11 cellular contexts compared by ENCODE assay signal in the genomic region with DNA sequence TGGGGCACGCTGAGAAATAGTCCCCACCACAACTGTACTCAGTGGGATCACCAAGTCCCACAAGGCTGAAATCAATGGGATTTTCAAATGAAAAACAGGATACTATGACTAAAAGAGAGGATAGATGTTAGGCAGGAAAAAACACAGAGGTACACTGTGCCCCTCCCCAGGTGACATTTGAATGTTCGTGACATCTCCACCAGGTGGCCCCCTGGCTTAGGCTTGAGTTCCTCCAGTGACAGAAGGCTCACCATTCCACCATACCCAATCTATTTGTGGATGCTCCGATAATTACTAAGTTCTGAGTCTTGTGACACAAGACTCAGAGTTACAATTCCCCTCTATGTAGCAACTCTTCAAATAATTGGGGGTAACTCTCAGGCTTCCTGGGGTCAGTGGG.
DNase-seq lines count a peak whose midpoint lies in the region; ATAC-seq, FAIRE-seq and TF ChIP-seq lines count a peak whose summit lies in the region.
"Had no signal": no experiment of that assay in that cellular context is flagged by ENCODE, and none has a peak within 500 bp of the region (broad histone marks: within the 10 kb centered on the region; RNA-seq: fewer than 3 reads in every experiment).

No MANE protein-coding gene starts in this region.

- peak; percentile 27 for TF ChIP-seq CTCF in GM10266 (IDR thresholded peaks at IDR 0.05; ENCODE audit: control insufficient read depth, insufficient read depth, low read depth, missing control alignments)
- peak; percentile 58 for TF ChIP-seq CTCF in NB4 (IDR thresholded peaks at IDR 0.05; ENCODE audit: low read depth, low read length)
- TF ChIP-seq CTCF in H1 (IDR thresholded peaks at IDR 0.05; ENCODE audit: control extremely low read depth in 1 of 3, insufficient read depth in 1 of 3, low read depth in 1 of 3, low read length in 3 of 3): peak; percentile 31 to 41 (median 39)
- TF ChIP-seq CTCF in kidney (IDR thresholded peaks at IDR 0.05; ENCODE audit: borderline replicate concordance, extremely low read depth, insufficient read depth): no peak

- H3K9ac ChIP-seq in H1 (replicated peaks in 1 of 4; ENCODE audit: extremely low read depth in 1 of 4, low read depth in 3 of 4, low read length in 3 of 4) (no peak overlapping the region), kidney (ENCODE audit: low read length in 2 of 2) (no peak overlapping the region)

- DNase-seq in ACHN (peak; percentile 20), GM10266 (ENCODE audit: extremely low spot score) (no peak), NB4 (ENCODE audit: low read depth) (peak; percentile 34), H1 (ENCODE audit: low read depth in 1 of 2, low spot score in 2 of 2) (no peak), superior temporal gyrus (ENCODE audit: extremely low spot score) (no peak), kidney (no peak), NCI-H1930 (lab: John Stamatoyannopoulos, UW) (no peak)
- DNase-seq: activated CD8-positive, alpha-beta memory T cell treated with anti-CD3 and anti-CD28 coated beads for 24 hours; GF-D8; natural killer cell had no signal

- H2BK15ac ChIP-seq in H1 (ENCODE audit: low read length): no peak overlapping the region

- no peak overlapping the region for H3K56ac ChIP-seq in H1 (replicated peaks; ENCODE audit: insufficient read length, low read depth, low read length)

- H2BK5ac ChIP-seq in H1 (ENCODE audit: low read depth, low read length): no peak overlapping the region

- no peak for TF ChIP-seq POLR2A in NB4 (IDR thresholded peaks at IDR 0.05; ENCODE audit: extremely low read depth, insufficient read length)
- TF ChIP-seq POLR2A in H1 (IDR thresholded peaks at IDR 0.05; ENCODE audit: control extremely low read depth in 1 of 2, low read depth in 2 of 2, low read length in 2 of 2): no peak

- H4K91ac ChIP-seq in H1 (replicated peaks; ENCODE audit: insufficient read length, low read length): no peak overlapping the region

- no peak overlapping the region for H3K4ac ChIP-seq in H1 (replicated peaks; ENCODE audit: insufficient read length, low read depth, low read length)

- H3K23ac ChIP-seq in H1 (ENCODE audit: insufficient read length): no peak overlapping the region

- FAIRE-seq in H1 (lab: Jason Lieb, UNC) (no peak), kidney (lab: Jason Lieb, UNC) (no peak)

- peaks cover 0 to 11% (median 0%) of the 10 kb centered on the region in 4 experiments; a peak in 4 of 7 replicates for H3K27me3 ChIP-seq in H1 (replicated peaks in 1 of 4; ENCODE audit: control insufficient read depth in 3 of 4, extremely low read depth in 1 of 4, insufficient read depth in 3 of 4, low read length in 3 of 4)

- WGBS in H1 (ENCODE audit: extremely low coverage in 1 of 2, insufficient coverage in 1 of 2, insufficient read length in 1 of 2, insufficient replicate concordance in 2 of 2, low coverage in 1 of 2, low lambda C conversion rate in 2 of 2, missing lambda C conversion rate in 1 of 2), 2 experiments: 84% methylated on average over 3 of the region's 3 CpGs; no CpG with 5 or more reads in 1 of the 2 experiments

- no peak overlapping the region for H3K18ac ChIP-seq in H1 (ENCODE audit: extremely low read depth, low read length)

- intact Hi-C loops in kidney (cut with DNase I): no loop called here

- H2BK12ac ChIP-seq in H1 (ENCODE audit: low read depth, low read length): no peak overlapping the region

- CTCF ChIA-PET in H1 (lab: Charles Lee; ENCODE audit: partially characterized antibody): interaction anchor here (0.7 to 2.9 kb wide), 13 partner anchors 8 to 549 kb away, joined by 3 to 21 read pairs (median 4); no protein-coding TSS in a partner anchor

- in situ Hi-C loops in ACHN (cut with HindIII; ENCODE audit: low pct_ligation_motif_present, low pct_unique_long_range_greater_than_20kb, low sequenced_read_pairs): no loop called here

- no peak overlapping the region for H3K27ac ChIP-seq in H1 (ENCODE audit: low read depth, low read length)
- H3K27ac ChIP-seq in kidney (ENCODE audit: low read depth in 2 of 2, low read length in 2 of 2): no peak overlapping the region

- TF ChIP-seq EP300 in H1 (IDR thresholded peaks at IDR 0.05; ENCODE audit: borderline replicate concordance in 1 of 2, low read depth in 2 of 2, low read length in 2 of 2): no peak

- no peak overlapping the region for H4K8ac ChIP-seq in H1 (ENCODE audit: extremely low read depth, insufficient read depth, low read length)

- TF ChIP-seq RAD21 in H1 (IDR thresholded peaks at IDR 0.05 in 1 of 2, conservative IDR thresholded peaks at IDR 0.05 in 1 of 2; ENCODE audit: low read depth in 2 of 2, low read length in 2 of 2): peak; percentile 39 to 51; a peak in 3 of 4 replicates

- H3K14ac ChIP-seq in H1 (ENCODE audit: insufficient read length): no peak overlapping the region

- no peaks in the 10 kb centered on the region for H4K20me1 ChIP-seq in H1 (replicated peaks in 1 of 2; ENCODE audit: control insufficient read depth in 1 of 2, insufficient read depth in 2 of 2, low read length in 2 of 2)

- no peaks in the 10 kb centered on the region for H3K36me3 ChIP-seq in H1 (ENCODE audit: control insufficient read depth in 2 of 4, insufficient read depth in 4 of 4, low read length in 3 of 4)
- no peaks in the 10 kb centered on the region for H3K36me3 ChIP-seq in kidney (ENCODE audit: control insufficient read depth in 1 of 2, insufficient read depth in 2 of 2, low read length in 2 of 2)

- H3K23me2 ChIP-seq in H1 (ENCODE audit: low read depth, low read length): peaks cover 6% of the 10 kb centered on the region; the same call in 1 of the 2 replicates

- no peak overlapping the region for H3K4me2 ChIP-seq in H1 (ENCODE audit: insufficient read depth in 1 of 2, low read depth in 2 of 2, low read length in 2 of 2)

- H3K4me3 ChIP-seq in NB4 (ENCODE audit: low read depth, low read length): no peak overlapping the region
- no peak overlapping the region for H3K4me3 ChIP-seq in H1 (ENCODE audit: extremely low read depth in 1 of 4, insufficient read depth in 2 of 4, low read depth in 3 of 4, low read length in 4 of 4)
- no peak overlapping the region for H3K4me3 ChIP-seq in kidney (ENCODE audit: low read length in 2 of 2)

- peaks cover 6 to 19% (median 18%) of the 10 kb centered on the region in 4 experiments for H3K4me1 ChIP-seq in H1 (replicated peaks in 1 of 4; ENCODE audit: control insufficient read depth in 3 of 4, insufficient read depth in 4 of 4, low read length in 3 of 4)
- H3K4me1 ChIP-seq in kidney (ENCODE audit: control insufficient read depth in 1 of 2, insufficient read depth in 1 of 2, low read depth in 1 of 2, low read length in 2 of 2): peaks cover 0 to 3% of the 10 kb centered on the region in 2 donors

- H4K5ac ChIP-seq in H1 (ENCODE audit: insufficient read length, low read depth, low read length): no peak overlapping the region

- no peaks in the 10 kb centered on the region for H3K79me2 ChIP-seq in H1 (ENCODE audit: control insufficient read depth in 1 of 2, insufficient read depth in 2 of 2, low read length in 2 of 2)

- H3K9me3 ChIP-seq in H1 (ENCODE audit: insufficient read depth in 2 of 2, low read depth in 1 of 2, low read length in 1 of 2) (no peaks in the 10 kb centered on the region), kidney (ENCODE audit: control insufficient read depth in 1 of 2, low read length in 2 of 2) (no peaks in the 10 kb centered on the region)

- H2AFZ ChIP-seq in H1 (ENCODE audit: low read length): no peak overlapping the region

- H2AK5ac ChIP-seq in H1 (ENCODE audit: low read depth, low read length): no peak overlapping the region

- POLR2A ChIA-PET in H1 (lab: Charles Lee; ENCODE audit: partially characterized antibody): no interaction called here

- no peak overlapping the region for H2BK120ac ChIP-seq in H1 (replicated peaks; ENCODE audit: low read depth, low read length)

- no peaks in the 10 kb centered on the region for H3K79me1 ChIP-seq in H1 (ENCODE audit: low read depth, low read length)

- no peak for ATAC-seq in HG03378 (IDR thresholded peaks at IDR 0.05; ENCODE audit: unreplicated experiment)
- ATAC-seq: natural killer cell had no signal

- no peak overlapping the region for H2BK20ac ChIP-seq in H1 (ENCODE audit: low read length)

TF ChIP-seq in H1, 55 proteins besides CTCF, POLR2A, EP300 and RAD21 (continues in another document):
- no peak for TF ChIP-seq CREB1 (IDR thresholded peaks at IDR 0.05)
- no peak for TF ChIP-seq CHD1 (IDR thresholded peaks at IDR 0.05; ENCODE audit: low read depth, low read length)
- no peak for TF ChIP-seq CEBPB (IDR thresholded peaks at IDR 0.05; ENCODE audit: low read depth, low read length)
- TF ChIP-seq GTF2F1 (IDR thresholded peaks at IDR 0.05; ENCODE audit: borderline replicate concordance, low read depth, low read length): no peak
- no peak for TF ChIP-seq TBP (IDR thresholded peaks at IDR 0.05; ENCODE audit: low read depth, low read length)
- TF ChIP-seq BRCA1 (IDR thresholded peaks at IDR 0.05; ENCODE audit: low read depth, low read length): no peak
- TF ChIP-seq SAP30 (IDR thresholded peaks at IDR 0.05; ENCODE audit: insufficient read depth, insufficient replicate concordance, low read length): no peak
- no peak for TF ChIP-seq CBX5 (IDR thresholded peaks at IDR 0.05; ENCODE audit: low read depth, low read length)
- TF ChIP-seq, protein P1, sequence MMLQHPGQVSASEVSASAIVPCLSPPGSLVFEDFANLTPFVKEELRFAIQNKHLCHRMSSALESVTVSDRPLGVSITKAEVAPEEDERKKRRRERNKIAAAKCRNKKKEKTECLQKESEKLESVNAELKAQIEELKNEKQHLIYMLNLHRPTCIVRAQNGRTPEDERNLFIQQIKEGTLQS (IDR thresholded peaks at IDR 0.05; ENCODE audit: insufficient read depth, low read depth, low read length): no peak
- no peak for TF ChIP-seq GABPA (IDR thresholded peaks at IDR 0.05; ENCODE audit: borderline replicate concordance, insufficient read depth, low read length)

Comparison
In these comparisons a context has a peak if more than half of its experiments do, and no peak if none do; other contexts are left out.
1. DNase-seq: peak in ACHN (single experiment) and NB4 (single experiment); none in GM10266 (single experiment), H1 (0 of 2), superior temporal gyrus (single experiment), kidney (single experiment) and NCI-H1930 (0 of 2).